In the genomic region with DNA sequence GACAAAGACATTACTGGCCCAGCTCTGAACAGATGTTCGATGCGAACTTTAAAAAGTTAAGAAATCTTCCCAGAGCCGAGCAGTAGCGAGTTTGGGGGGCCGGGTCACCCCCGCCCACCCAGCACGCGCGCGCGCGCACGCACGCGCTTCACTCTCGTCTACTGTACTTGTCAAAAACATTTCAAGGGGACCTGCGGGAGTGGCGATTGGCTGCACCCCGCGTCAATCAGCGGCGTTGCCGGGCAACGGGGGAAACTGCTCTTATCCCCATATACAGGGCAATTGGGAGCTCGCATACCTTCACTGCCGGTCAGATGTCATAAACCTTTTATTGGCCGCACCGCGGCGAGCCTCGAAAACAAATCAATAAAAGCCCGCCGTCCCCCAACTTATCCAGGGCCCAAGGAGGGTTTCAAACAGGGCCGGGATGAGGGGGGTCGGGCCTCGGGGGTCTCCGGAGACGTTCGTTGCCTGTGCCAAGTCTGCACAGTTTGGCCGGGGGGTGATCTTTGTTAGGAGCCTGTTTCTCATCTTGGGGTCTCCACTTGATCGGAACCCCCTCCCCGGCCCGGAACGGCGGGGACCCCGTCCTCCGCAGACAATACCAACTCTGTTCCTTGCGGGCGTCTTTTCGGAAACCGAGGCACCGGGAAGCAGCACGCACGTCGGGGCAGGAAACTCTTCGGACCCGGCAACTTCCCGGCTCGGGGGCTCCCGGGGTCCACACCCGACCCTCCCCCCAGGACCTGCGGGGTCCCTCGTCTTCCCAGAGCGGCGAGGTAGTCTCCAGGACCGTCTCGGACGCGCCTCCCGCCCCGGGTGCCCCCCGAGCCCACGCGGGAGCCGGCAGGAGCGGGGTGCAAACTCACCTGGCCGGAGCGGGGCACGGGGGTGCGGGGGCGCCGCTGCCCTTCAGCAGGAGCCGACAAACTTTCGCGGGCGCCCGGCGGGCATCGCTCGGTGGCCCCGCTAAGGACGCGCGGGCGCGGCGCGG, we compare ENCODE assay signal across 8 cellular contexts. TPM values are rescaled to one million over a fixed set of nuclear protein-coding genes. Genes with fewer than 3 reads are reported as not detected.
DNase-seq lines count a peak whose midpoint lies in the region; ATAC-seq and TF ChIP-seq lines count a peak whose summit lies in the region.

No MANE protein-coding gene starts in this region.

- H3K27me3 ChIP-seq in colonic mucosa (no peaks in the 10 kb centered on the region), layer of hippocampus (ENCODE audit: control insufficient read depth, insufficient read depth, low read length) (no peaks in the 10 kb centered on the region)

- H3K4me1 ChIP-seq in colonic mucosa, result no peaks in the 10 kb centered on the region

- no peak for TF ChIP-seq CTCF in colonic mucosa (IDR thresholded peaks at IDR 0.05)

- intact Hi-C loops in colonic mucosa (cut with DNase I), result loop anchor here (10.0 kb wide), 2 partner anchors 231 to 381 kb away; no protein-coding TSS in a partner anchor

- TF ChIP-seq POLR2A in GM19193 (IDR thresholded peaks at IDR 0.05; ENCODE audit: extremely low read depth, insufficient read depth, insufficient read length), result peak; percentile 39

- H3K4me3 ChIP-seq in colonic mucosa, result peak overlapping the region; percentile 73

- H3K9me3 ChIP-seq in colonic mucosa, result no peaks in the 10 kb centered on the region

- peak; percentile 85 for ATAC-seq in HG03432 (IDR thresholded peaks at IDR 0.05; ENCODE audit: unreplicated experiment)

- DNase-seq in AG20443 (ENCODE audit: low spot score) (peak; percentile 95), NCI-H510A treated with DMSO at 0.1 percent for 48 hours (lab: John Stamatoyannopoulos, UW) (peak; percentile 87), colonic mucosa (peak; percentile 100)
- DNase-seq in activated CD4-positive, alpha-beta T cell treated with anti-CD3 and anti-CD28 coated beads for 48 hours, result peak; percentile 99
- DNase-seq in stimulated activated CD4-positive, alpha-beta T cell treated with anti-CD3 and anti-CD28 coated beads, Interleukin-1b, Interleukin-23, amount 100 ng/mL, for 24 hours (ENCODE audit: low read depth in 4 of 4, low spot score in 1 of 4), result peak; percentile 95 to 99 (median 98)

- H3K36me3 ChIP-seq in colonic mucosa, result peaks cover 3% of the 10 kb centered on the region

- peak overlapping the region; percentile 92 to 97 for H3K9ac ChIP-seq in colonic mucosa (ENCODE audit: low read depth in 2 of 2, low read length in 2 of 2)

- H3K27ac ChIP-seq in colonic mucosa (peak overlapping the region; percentile 96), layer of hippocampus (ENCODE audit: low read depth, low read length) (peak overlapping the region; percentile 83)

RNA-seq across cellular contexts. Expression of a gene that starts 0.7 kb away (rescaled TPM):
- 10 to 100 TPM; 46.8 to 72.6 TPM for total RNA-seq in colonic mucosa

Comparison
In these comparisons a context has a peak if more than half of its experiments do, and no peak if none do; other contexts are left out.
1. Peak in every context shown above with its lines: DNase-seq, ATAC-seq, H3K4me3 ChIP-seq and H3K27ac ChIP-seq.